ENCODE assay signal across 10 cellular contexts in genomic region chr15:52023169-52023922, GRCh38. TPM values are rescaled to one million over a fixed set of nuclear protein-coding genes. Genes with fewer than 3 reads are reported as not detected.
DNase-seq lines count a peak whose midpoint lies in the region; FAIRE-seq and TF ChIP-seq lines count a peak whose summit lies in the region.
"Had no signal": no experiment of that assay in that cellular context is flagged by ENCODE, and none has a peak within 500 bp of the region (broad histone marks: within the 10 kb centered on the region; RNA-seq: fewer than 3 reads in every experiment).

No MANE protein-coding gene starts in this region.

- intact Hi-C loops in activated naive CD4-positive, alpha-beta T cell treated with anti-CD3 and anti-CD28 coated beads for 36 hours (cut with micrococcal nuclease), result loop anchor here (5.0 kb wide), 1 partner anchor 286 kb away; the partner anchor contains the start of gene LYSMD2
- intact Hi-C loops in activated CD4-positive, alpha-beta memory T cell treated with anti-CD3 and anti-CD28 coated beads for 36 hours (cut with micrococcal nuclease), result no loop called here

- H3K36me3 ChIP-seq in keratinocyte (ENCODE audit: control insufficient read depth in 2 of 2, extremely low read depth in 1 of 2, insufficient read depth in 2 of 2, low read length in 2 of 2), result peaks cover 0 to 18% of the 10 kb centered on the region in 2 experiments
- H3K36me3 ChIP-seq: neutrophil had no signal

- peaks cover 36% of the 10 kb centered on the region for H3K4me1 Mint-ChIP-seq in activated naive CD4-positive, alpha-beta T cell treated with anti-CD3 and anti-CD28 coated beads for 36 hours (ENCODE audit: low read depth)
- H3K4me1 Mint-ChIP-seq in activated naive CD4-positive, alpha-beta T cell treated with anti-CD3 and anti-CD28 coated beads, Interleukin-2, amount 10 ng/mL, durations not matched to agents 7 days and 5 days, result peaks cover 33% of the 10 kb centered on the region
- peaks cover 50% of the 10 kb centered on the region for H3K4me1 Mint-ChIP-seq in activated CD4-positive, alpha-beta memory T cell treated with anti-CD3 and anti-CD28 coated beads for 36 hours (ENCODE audit: low read depth)

- no peak overlapping the region for H3K4me3 Mint-ChIP-seq in activated naive CD4-positive, alpha-beta T cell treated with anti-CD3 and anti-CD28 coated beads for 36 hours
- H3K4me3 Mint-ChIP-seq in activated naive CD4-positive, alpha-beta T cell treated with anti-CD3 and anti-CD28 coated beads, Interleukin-2, amount 10 ng/mL, durations not matched to agents 7 days and 5 days, result no peak overlapping the region
- H3K4me3 Mint-ChIP-seq in activated CD4-positive, alpha-beta memory T cell treated with anti-CD3 and anti-CD28 coated beads for 36 hours, result peak overlapping the region; percentile 18

- no peak overlapping the region for H2AFZ ChIP-seq in keratinocyte (ENCODE audit: control insufficient read depth, low read length)

- H3K79me2 ChIP-seq in keratinocyte (ENCODE audit: control insufficient read depth, insufficient read depth, low read length), result peaks cover 86% of the 10 kb centered on the region

- peaks cover 16% of the 10 kb centered on the region for H4K20me1 ChIP-seq in keratinocyte (ENCODE audit: control insufficient read depth, extremely low read depth, insufficient read depth, low read length)

- H3K9ac ChIP-seq in keratinocyte (ENCODE audit: control insufficient read depth, extremely low read depth, insufficient read depth, low read length), result no peak overlapping the region

- TF ChIP-seq CTCF in keratinocyte (optimal IDR thresholded peaks at IDR 0.05 in 1 of 3, IDR thresholded peaks at IDR 0.05 in 1 of 3, conservative IDR thresholded peaks at IDR 0.05 in 1 of 3; ENCODE audit: extremely low read depth in 1 of 3, insufficient read depth in 2 of 3, low read length in 3 of 3), result no peak

- H3K36me3 Mint-ChIP-seq in activated naive CD4-positive, alpha-beta T cell treated with anti-CD3 and anti-CD28 coated beads for 36 hours (ENCODE audit: low read depth), result peaks cover 2% of the 10 kb centered on the region
- H3K36me3 Mint-ChIP-seq in activated naive CD4-positive, alpha-beta T cell treated with anti-CD3 and anti-CD28 coated beads, Interleukin-2, amount 10 ng/mL, durations not matched to agents 7 days and 5 days, result peaks cover 2% of the 10 kb centered on the region
- H3K36me3 Mint-ChIP-seq in activated CD4-positive, alpha-beta memory T cell treated with anti-CD3 and anti-CD28 coated beads for 36 hours, result peaks cover 10% of the 10 kb centered on the region

- H3K27ac ChIP-seq in keratinocyte (ENCODE audit: control insufficient read depth, insufficient read depth, low read length), result peak overlapping the region; percentile 45
- H3K27ac ChIP-seq: neutrophil had no signal

- H3K27me3 ChIP-seq in keratinocyte (ENCODE audit: control insufficient read depth, extremely low read depth, insufficient read depth, low read length), result no peaks in the 10 kb centered on the region
- H3K27me3 ChIP-seq: neutrophil had no signal

- H3K4me2 ChIP-seq in keratinocyte (ENCODE audit: control insufficient read depth, extremely low read depth, insufficient read depth, low read depth, low read length), result peak overlapping the region; percentile 48

- CTCF ChIA-PET in activated naive CD4-positive, alpha-beta T cell treated with anti-CD3 and anti-CD28 coated beads for 36 hours (lab: Charles Lee), result no interaction called here
- CTCF ChIA-PET in activated naive CD4-positive, alpha-beta T cell treated with anti-CD3 and anti-CD28 coated beads, Interleukin-2, amount 10 ng/mL, durations not matched to agents 7 days and 5 days (lab: Charles Lee), result no interaction called here
- CTCF ChIA-PET in activated CD4-positive, alpha-beta memory T cell treated with anti-CD3 and anti-CD28 coated beads for 36 hours (lab: Charles Lee), result no interaction called here

- no peak for FAIRE-seq in keratinocyte (lab: Jason Lieb, UNC)

- H3K9me3 Mint-ChIP-seq in activated naive CD4-positive, alpha-beta T cell treated with anti-CD3 and anti-CD28 coated beads for 36 hours, result no peaks in the 10 kb centered on the region
- H3K9me3 Mint-ChIP-seq in activated naive CD4-positive, alpha-beta T cell treated with anti-CD3 and anti-CD28 coated beads, Interleukin-2, amount 10 ng/mL, durations not matched to agents 7 days and 5 days, result no peaks in the 10 kb centered on the region
- H3K9me3 Mint-ChIP-seq in activated CD4-positive, alpha-beta memory T cell treated with anti-CD3 and anti-CD28 coated beads for 36 hours, result no peaks in the 10 kb centered on the region

- peak overlapping the region in 1 of 3 experiments; percentile 25 for H3K4me3 ChIP-seq in keratinocyte (ENCODE audit: control insufficient read depth in 2 of 3, extremely low read depth in 1 of 3, insufficient read depth in 2 of 3, low read depth in 1 of 3, low read length in 3 of 3)

- H3K9me1 ChIP-seq in keratinocyte (ENCODE audit: control insufficient read depth, extremely low read depth, insufficient read depth, low read length), result no peaks in the 10 kb centered on the region

- H3K9me3 ChIP-seq in keratinocyte (ENCODE audit: control insufficient read depth, low read depth, low read length), result no peaks in the 10 kb centered on the region
- H3K9me3 ChIP-seq: neutrophil had no signal

- H3K4me1 ChIP-seq in keratinocyte (ENCODE audit: control insufficient read depth, extremely low read depth, insufficient read depth, low read length), result peaks cover 36% of the 10 kb centered on the region

- POLR2A ChIA-PET in activated CD4-positive, alpha-beta memory T cell treated with anti-CD3 and anti-CD28 coated beads for 36 hours (lab: Charles Lee), result no interaction called here

- peak overlapping the region; percentile 2 for H3K27ac Mint-ChIP-seq in activated naive CD4-positive, alpha-beta T cell treated with anti-CD3 and anti-CD28 coated beads for 36 hours
- H3K27ac Mint-ChIP-seq in activated naive CD4-positive, alpha-beta T cell treated with anti-CD3 and anti-CD28 coated beads, Interleukin-2, amount 10 ng/mL, durations not matched to agents 7 days and 5 days, result no peak overlapping the region
- H3K27ac Mint-ChIP-seq in activated CD4-positive, alpha-beta memory T cell treated with anti-CD3 and anti-CD28 coated beads for 36 hours, result no peak overlapping the region

- DNase-seq in activated naive CD4-positive, alpha-beta T cell treated with anti-CD3 and anti-CD28 coated beads for 36 hours, result no peak
- no peak for DNase-seq in activated naive CD4-positive, alpha-beta T cell treated with anti-CD3 and anti-CD28 coated beads, Interleukin-2, amount 10 ng/mL, durations not matched to agents 7 days and 5 days
- no peak for DNase-seq in activated CD4-positive, alpha-beta memory T cell treated with anti-CD3 and anti-CD28 coated beads for 36 hours
- DNase-seq in keratinocyte (ENCODE audit: low read depth, low spot score) (no peak), superior temporal gyrus (ENCODE audit: extremely low spot score) (peak; percentile 18), HCEC 1CT (no peak), putamen (ENCODE audit: low spot score) (no peak)
- no peak for DNase-seq in stimulated activated naive CD4-positive, alpha-beta T cell (lab: John Stamatoyannopoulos, UW)
- DNase-seq: NCI-H82 had no signal

- dilution Hi-C loops in keratinocyte (cut with MboI; ENCODE audit: extremely low pct_ligation_motif_present, low sequenced_read_pairs), result no loop called here

- H3K27me3 Mint-ChIP-seq in activated naive CD4-positive, alpha-beta T cell treated with anti-CD3 and anti-CD28 coated beads for 36 hours (ENCODE audit: low read depth), result no peaks in the 10 kb centered on the region
- H3K27me3 Mint-ChIP-seq in activated naive CD4-positive, alpha-beta T cell treated with anti-CD3 and anti-CD28 coated beads, Interleukin-2, amount 10 ng/mL, durations not matched to agents 7 days and 5 days, result no peaks in the 10 kb centered on the region
- no peaks in the 10 kb centered on the region for H3K27me3 Mint-ChIP-seq in activated CD4-positive, alpha-beta memory T cell treated with anti-CD3 and anti-CD28 coated beads for 36 hours

RNA-seq across cellular contexts. Expression of gene MAPK6, which starts 4.3 kb away (rescaled TPM):
- 10 to 100 TPM; 16.7 to 17.2 TPM for total RNA-seq in activated naive CD4-positive, alpha-beta T cell treated with anti-CD3 and anti-CD28 coated beads for 36 hours
- total RNA-seq in activated CD4-positive, alpha-beta memory T cell treated with anti-CD3 and anti-CD28 coated beads for 36 hours, result 10 to 100 TPM; 39.9 to 40.8 TPM
- 48.5 to 103 TPM (median 83.7 TPM) in 3 replicates for polyA plus RNA-seq in keratinocyte
- 62.6 TPM for polyA plus RNA-seq in keratinocyte (2011; ENCODE audit: low read depth)
- polyA plus RNA-seq in keratinocyte (2011; cell fraction: cytosol; rRNA removed), result 45.1 and 95.3 TPM in 2 replicates
- 60.9 and 65.9 TPM in 2 replicates for polyA plus RNA-seq in keratinocyte (2011; cell fraction: nucleus; rRNA removed)
- polyA plus RNA-seq in keratinocyte (2012; ENCODE audit: low replicate concordance), result 51.7 and 70.9 TPM in 2 replicates
- polyA minus RNA-seq in keratinocyte, result 37.4 to 119 TPM (median 85.6 TPM) in 3 replicates
- polyA minus RNA-seq in keratinocyte (2011; cell fraction: cytosol; rRNA and poly(A)+ RNA removed), result 57.6 TPM
- 50.3 and 105 TPM in 2 replicates for polyA minus RNA-seq in keratinocyte (2011; cell fraction: nucleus; rRNA and poly(A)+ RNA removed)

RNA-seq across cellular contexts. Expression of gene LEO1, which starts 51.8 kb away (rescaled TPM):
- 10 to 100 TPM; 21.0 to 23.8 TPM for total RNA-seq in activated naive CD4-positive, alpha-beta T cell treated with anti-CD3 and anti-CD28 coated beads for 36 hours
- total RNA-seq in activated CD4-positive, alpha-beta memory T cell treated with anti-CD3 and anti-CD28 coated beads for 36 hours, result 10 to 100 TPM; 27.3 to 28.3 TPM
- polyA plus RNA-seq in keratinocyte, result 6.3 to 12.5 TPM (median 12.2 TPM) in 3 replicates
- polyA plus RNA-seq in keratinocyte (2011; ENCODE audit: low read depth), result 51.1 TPM
- polyA plus RNA-seq in keratinocyte (2011; cell fraction: cytosol; rRNA removed), result 6.8 and 7.9 TPM in 2 replicates
- polyA plus RNA-seq in keratinocyte (2011; cell fraction: nucleus; rRNA removed), result 10.6 and 15.7 TPM in 2 replicates
- 23.6 and 27.2 TPM in 2 replicates for polyA plus RNA-seq in keratinocyte (2012; ENCODE audit: low replicate concordance)
- 1.8 to 10.7 TPM (median 3.3 TPM) in 3 replicates for polyA minus RNA-seq in keratinocyte
- polyA minus RNA-seq in keratinocyte (2011; cell fraction: cytosol; rRNA and poly(A)+ RNA removed), result 1.2 TPM
- 4.2 and 7.4 TPM in 2 replicates for polyA minus RNA-seq in keratinocyte (2011; cell fraction: nucleus; rRNA and poly(A)+ RNA removed)
